Comparison of ENCODE assay signal across 26 cellular contexts in the genomic region with DNA sequence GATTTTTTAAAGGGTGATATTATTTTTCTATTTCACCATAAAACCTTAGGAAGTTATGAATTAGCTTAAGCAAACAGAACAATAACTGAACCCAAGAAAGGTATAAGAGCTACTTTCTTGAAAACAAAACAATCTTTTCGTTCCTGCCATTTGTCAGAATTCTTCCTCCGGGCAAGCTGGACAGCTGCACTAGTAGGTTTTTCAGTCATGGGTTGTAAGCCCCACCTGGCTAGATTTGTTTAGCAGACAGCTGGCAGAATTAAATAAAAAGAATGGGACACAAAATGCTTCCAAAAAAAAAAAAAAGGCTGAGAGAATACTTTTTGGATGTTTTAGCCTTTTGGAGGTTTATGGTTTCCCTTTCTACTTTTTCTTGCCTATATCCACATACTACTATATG.
"Had no signal": no experiment of that assay in that cellular context is flagged by ENCODE, and none has a peak within 500 bp of the region (broad histone marks: within the 10 kb centered on the region; RNA-seq: fewer than 3 reads in every experiment).

No MANE protein-coding gene starts in this region.

- H3K9me3 Mint-ChIP-seq: activated CD4-positive, alpha-beta T cell treated with anti-CD3 and anti-CD28 coated beads, Interleukin-2, amount 10 ng/mL, durations not matched to agents 24 days and 14 days; activated naive CD4-positive, alpha-beta T cell treated with anti-CD3 and anti-CD28 coated beads, Interleukin-2, amount 50 U/mL, for 72 hours; activated naive CD8-positive, alpha-beta T cell treated with anti-CD3 and anti-CD28 coated beads, Interleukin-2, amount 50 U/mL, for 24 hours; activated T-cell treated with anti-CD3 and anti-CD28 coated beads, Interleukin-2, amount 50 U/mL, for 24 hours; activated T-helper 1 cell treated with anti-CD3 and anti-CD28 coated beads, Interleukin-12 subunit alpha, Interleukin-12 subunit beta, Interleukin-2, Interleukin-4 antibody, amounts not matched to agents 30 ng/mL and 10 ng/mL and 1 ng/mL, durations not matched to agents 14 hours and 24 hours and 36 hours; central memory CD8-positive, alpha-beta T cell; WTC11 had no signal

- H3K4me3 Mint-ChIP-seq: activated CD4-positive, alpha-beta T cell treated with anti-CD3 and anti-CD28 coated beads, Interleukin-2, amount 10 ng/mL, durations not matched to agents 24 days and 14 days; activated CD8-positive, alpha-beta memory T cell treated with anti-CD3 and anti-CD28 coated beads, Interleukin-2, amount 10 ng/mL, durations not matched to agents 7 days and 5 days; activated naive CD8-positive, alpha-beta T cell treated with anti-CD3 and anti-CD28 coated beads, Interleukin-2, amount 50 U/mL, for 24 hours; activated T-cell treated with anti-CD3 and anti-CD28 coated beads, Interleukin-2, amount 50 U/mL, for 24 hours; activated T-helper 1 cell treated with anti-CD3 and anti-CD28 coated beads, Interleukin-12 subunit alpha, Interleukin-12 subunit beta, Interleukin-2, Interleukin-4 antibody, amounts not matched to agents 30 ng/mL and 10 ng/mL and 1 ng/mL, durations not matched to agents 14 hours and 24 hours and 36 hours; central memory CD8-positive, alpha-beta T cell; T-helper 17 cell; WTC11 had no signal

- H3K27ac Mint-ChIP-seq: activated CD4-positive, alpha-beta T cell treated with anti-CD3 and anti-CD28 coated beads, Interleukin-2, amount 10 ng/mL, durations not matched to agents 24 days and 14 days; activated CD8-positive, alpha-beta memory T cell treated with anti-CD3 and anti-CD28 coated beads, Interleukin-2, amount 10 ng/mL, durations not matched to agents 7 days and 5 days; activated naive CD4-positive, alpha-beta T cell treated with anti-CD3 and anti-CD28 coated beads, Interleukin-2, amount 50 U/mL, for 72 hours; activated naive CD8-positive, alpha-beta T cell treated with anti-CD3 and anti-CD28 coated beads, Interleukin-2, amount 50 U/mL, for 24 hours; activated T-cell treated with anti-CD3 and anti-CD28 coated beads, Interleukin-2, amount 50 U/mL, for 24 hours; activated T-helper 1 cell treated with anti-CD3 and anti-CD28 coated beads, Interleukin-12 subunit alpha, Interleukin-12 subunit beta, Interleukin-2, Interleukin-4 antibody, amounts not matched to agents 30 ng/mL and 10 ng/mL and 1 ng/mL, durations not matched to agents 14 hours and 24 hours and 36 hours; T-helper 17 cell; WTC11 had no signal

- DNase-seq: activated CD4-positive, alpha-beta T cell treated with anti-CD3 and anti-CD28 coated beads for 1 hour; activated CD4-positive, alpha-beta T cell treated with anti-CD3 and anti-CD28 coated beads, Interleukin-2, amount 10 ng/mL, durations not matched to agents 24 days and 14 days; activated CD4-positive, alpha-beta T cell treated with anti-CD3 and anti-CD28 coated beads, Interleukin-2, amount 50 U/mL, for 48 hours; activated CD8-positive, alpha-beta memory T cell treated with anti-CD3 and anti-CD28 coated beads, Interleukin-2, amount 10 ng/mL, durations not matched to agents 7 days and 5 days; activated effector memory CD4-positive, alpha-beta T cell treated with Interleukin-2 at 50 U/mL for 16 hours; activated naive CD4-positive, alpha-beta T cell; activated naive CD8-positive, alpha-beta T cell treated with anti-CD3 and anti-CD28 coated beads, Interleukin-2, amount 50 U/mL, for 24 hours; activated T-cell treated with anti-CD3 and anti-CD28 coated beads, Interleukin-2, amount 50 U/mL, for 24 hours; amniotic stem cell; body of pancreas; MM.1S; NCI-H1105; NCI-H1436; NCI-H187 treated with DMSO at 0.1 percent for 48 hours; NCI-H2081 treated with DMSO at 0.1 percent for 48 hours; NCI-H345; NCI-H510A treated with DMSO at 0.1 percent for 48 hours; NCI-H748 treated with DMSO at 0.1 percent for 48 hours; PC-3; T-helper 17 cell; T-helper 9 cell had no signal

- H3K9me3 ChIP-seq: ascending aorta, body of pancreas had no signal

- H3K4me3 ChIP-seq: ascending aorta, body of pancreas had no signal

- H3K36me3 Mint-ChIP-seq: activated CD8-positive, alpha-beta memory T cell treated with anti-CD3 and anti-CD28 coated beads, Interleukin-2, amount 10 ng/mL, durations not matched to agents 7 days and 5 days; activated naive CD4-positive, alpha-beta T cell treated with anti-CD3 and anti-CD28 coated beads, Interleukin-2, amount 50 U/mL, for 72 hours; WTC11 had no signal

- H3K36me3 ChIP-seq: ascending aorta had no signal

- H3K4me1 Mint-ChIP-seq: activated CD4-positive, alpha-beta T cell treated with anti-CD3 and anti-CD28 coated beads, Interleukin-2, amount 10 ng/mL, durations not matched to agents 24 days and 14 days; activated CD8-positive, alpha-beta memory T cell treated with anti-CD3 and anti-CD28 coated beads, Interleukin-2, amount 10 ng/mL, durations not matched to agents 7 days and 5 days; activated naive CD8-positive, alpha-beta T cell treated with anti-CD3 and anti-CD28 coated beads, Interleukin-2, amount 50 U/mL, for 24 hours; central memory CD8-positive, alpha-beta T cell; T-helper 17 cell had no signal

- H3K27ac ChIP-seq: ascending aorta, body of pancreas had no signal
